1 cellular context compared by ENCODE assay signal in the genomic region with DNA sequence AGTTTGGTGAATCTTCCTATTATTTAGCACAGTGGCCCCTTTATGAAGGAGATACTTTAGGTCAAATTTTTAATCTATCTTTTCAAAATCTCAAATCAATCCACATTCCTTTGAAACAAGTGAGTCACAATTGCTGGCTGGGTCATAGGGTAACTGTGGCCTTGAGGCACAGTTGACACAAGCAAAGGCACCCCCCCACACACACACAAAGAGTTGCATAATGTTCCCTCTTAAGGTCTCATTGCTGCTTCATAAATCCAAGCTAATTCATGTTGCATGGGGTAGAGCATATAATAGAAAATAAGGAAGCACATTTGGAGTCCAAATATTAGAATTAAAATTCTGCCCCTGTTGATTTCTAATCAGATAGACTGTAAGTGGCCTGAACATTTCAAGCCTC.
TF ChIP-seq lines count a peak whose summit lies in the region.

No MANE protein-coding gene starts in this region.

TF ChIP-seq in HepG2, 621 proteins besides CTCF, POLR2A, EP300 and RAD21 (continued from another document and continues in another):
- peak; percentile 91 for TF ChIP-seq ZNF644 (CRISPR knock-in tag; IDR thresholded peaks at IDR 0.05; ENCODE audit: low read depth)
- 0 out of 2 replicates have a peak, but pooled peaks have one; percentile 47 for TF ChIP-seq FOXP4 (CRISPR knock-in tag; IDR thresholded peaks at IDR 0.05)
- peak; percentile 18; the same call in 1 of the 2 replicates for TF ChIP-seq ZNF652 (CRISPR knock-in tag; IDR thresholded peaks at IDR 0.05; ENCODE audit: borderline replicate concordance, low read depth)
- peak; percentile 86; the same call in 1 of the 2 replicates for TF ChIP-seq RXRA (CRISPR knock-in tag; IDR thresholded peaks at IDR 0.05)
- TF ChIP-seq EHMT2 (IDR thresholded peaks at IDR 0.05; ENCODE audit: borderline replicate concordance, low read depth, low read length), result no peak; the same call in 1 of the 2 replicates
- TF ChIP-seq, protein P1, sequence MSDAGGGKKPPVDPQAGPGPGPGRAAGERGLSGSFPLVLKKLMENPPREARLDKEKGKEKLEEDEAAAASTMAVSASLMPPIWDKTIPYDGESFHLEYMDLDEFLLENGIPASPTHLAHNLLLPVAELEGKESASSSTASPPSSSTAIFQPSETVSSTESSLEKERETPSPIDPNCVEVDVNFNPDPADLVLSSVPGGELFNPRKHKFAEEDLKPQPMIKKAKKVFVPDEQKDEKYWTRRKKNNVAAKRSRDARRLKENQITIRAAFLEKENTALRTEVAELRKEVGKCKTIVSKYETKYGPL (CRISPR knock-in tag; IDR thresholded peaks at IDR 0.05), result peak; percentile 95
- peak; percentile 63 for TF ChIP-seq MED1 (CRISPR knock-in tag; IDR thresholded peaks at IDR 0.05)
- TF ChIP-seq ARID5B (CRISPR knock-in tag; IDR thresholded peaks at IDR 0.05), result peak; percentile 90
- TF ChIP-seq GATAD2A (CRISPR knock-in tag; IDR thresholded peaks at IDR 0.05), result peak; percentile 88
- TF ChIP-seq SALL1 (CRISPR knock-in tag; IDR thresholded peaks at IDR 0.05), result peak; percentile 70
- no peak for TF ChIP-seq ZNF607 (CRISPR knock-in tag; IDR thresholded peaks at IDR 0.05; ENCODE audit: borderline replicate concordance)
- TF ChIP-seq SOX6 (IDR thresholded peaks at IDR 0.05), result no peak
- peak; percentile 80 for TF ChIP-seq SOX6 (CRISPR knock-in tag; IDR thresholded peaks at IDR 0.05)
- TF ChIP-seq BCL6 (CRISPR knock-in tag; IDR thresholded peaks at IDR 0.05), result peak; percentile 68
- TF ChIP-seq KAT8 (CRISPR knock-in tag; IDR thresholded peaks at IDR 0.05), result 0 out of 2 replicates have a peak, but pooled peaks have one; percentile 16
- TF ChIP-seq, protein P2, sequence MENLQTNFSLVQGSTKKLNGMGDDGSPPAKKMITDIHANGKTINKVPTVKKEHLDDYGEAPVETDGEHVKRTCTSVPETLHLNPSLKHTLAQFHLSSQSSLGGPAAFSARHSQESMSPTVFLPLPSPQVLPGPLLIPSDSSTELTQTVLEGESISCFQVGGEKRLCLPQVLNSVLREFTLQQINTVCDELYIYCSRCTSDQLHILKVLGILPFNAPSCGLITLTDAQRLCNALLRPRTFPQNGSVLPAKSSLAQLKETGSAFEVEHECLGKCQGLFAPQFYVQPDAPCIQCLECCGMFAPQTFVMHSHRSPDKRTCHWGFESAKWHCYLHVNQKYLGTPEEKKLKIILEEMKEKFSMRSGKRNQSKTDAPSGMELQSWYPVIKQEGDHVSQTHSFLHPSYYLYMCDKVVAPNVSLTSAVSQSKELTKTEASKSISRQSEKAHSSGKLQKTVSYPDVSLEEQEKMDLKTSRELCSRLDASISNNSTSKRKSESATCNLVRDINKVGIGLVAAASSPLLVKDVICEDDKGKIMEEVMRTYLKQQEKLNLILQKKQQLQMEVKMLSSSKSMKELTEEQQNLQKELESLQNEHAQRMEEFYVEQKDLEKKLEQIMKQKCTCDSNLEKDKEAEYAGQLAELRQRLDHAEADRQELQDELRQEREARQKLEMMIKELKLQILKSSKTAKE (CRISPR knock-in tag; IDR thresholded peaks at IDR 0.05; ENCODE audit: borderline replicate concordance), result peak; percentile 16; the same call in 1 of the 2 replicates
- 0 out of 2 replicates have a peak, but pooled peaks have one; percentile 33 for TF ChIP-seq ZBTB7B (CRISPR knock-in tag; IDR thresholded peaks at IDR 0.05)
- peak; percentile 94 for TF ChIP-seq FOSL2 (CRISPR knock-in tag; IDR thresholded peaks at IDR 0.05)
- TF ChIP-seq REL (CRISPR knock-in tag; conservative IDR thresholded peaks at IDR 0.05), result no peak
- TF ChIP-seq, protein P3, sequence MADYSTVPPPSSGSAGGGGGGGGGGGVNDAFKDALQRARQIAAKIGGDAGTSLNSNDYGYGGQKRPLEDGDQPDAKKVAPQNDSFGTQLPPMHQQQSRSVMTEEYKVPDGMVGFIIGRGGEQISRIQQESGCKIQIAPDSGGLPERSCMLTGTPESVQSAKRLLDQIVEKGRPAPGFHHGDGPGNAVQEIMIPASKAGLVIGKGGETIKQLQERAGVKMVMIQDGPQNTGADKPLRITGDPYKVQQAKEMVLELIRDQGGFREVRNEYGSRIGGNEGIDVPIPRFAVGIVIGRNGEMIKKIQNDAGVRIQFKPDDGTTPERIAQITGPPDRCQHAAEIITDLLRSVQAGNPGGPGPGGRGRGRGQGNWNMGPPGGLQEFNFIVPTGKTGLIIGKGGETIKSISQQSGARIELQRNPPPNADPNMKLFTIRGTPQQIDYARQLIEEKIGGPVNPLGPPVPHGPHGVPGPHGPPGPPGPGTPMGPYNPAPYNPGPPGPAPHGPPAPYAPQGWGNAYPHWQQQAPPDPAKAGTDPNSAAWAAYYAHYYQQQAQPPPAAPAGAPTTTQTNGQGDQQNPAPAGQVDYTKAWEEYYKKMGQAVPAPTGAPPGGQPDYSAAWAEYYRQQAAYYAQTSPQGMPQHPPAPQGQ (CRISPR knock-in tag; IDR thresholded peaks at IDR 0.05; ENCODE audit: borderline replicate concordance), result no peak
- TF ChIP-seq NCOA2 (CRISPR knock-in tag; IDR thresholded peaks at IDR 0.05), result peak; percentile 85
- no peak for TF ChIP-seq JUND (CRISPR knock-in tag; IDR thresholded peaks at IDR 0.05)
- peak; percentile 41; the same call in 1 of the 2 replicates for TF ChIP-seq SOX13 (IDR thresholded peaks at IDR 0.05)
- peak in 1 of 2 experiments; percentile 80; a peak in 2 of 4 replicates for TF ChIP-seq SOX13 (CRISPR knock-in tag; conservative IDR thresholded peaks at IDR 0.05 in 1 of 2, IDR thresholded peaks at IDR 0.05 in 1 of 2)
- TF ChIP-seq SOX5 (CRISPR knock-in tag; IDR thresholded peaks at IDR 0.05; ENCODE audit: borderline replicate concordance), result peak; percentile 79
- peak; percentile 99 for TF ChIP-seq ZNF740 (CRISPR knock-in tag; IDR thresholded peaks at IDR 0.05)
- no peak for TF ChIP-seq RELA (CRISPR knock-in tag; IDR thresholded peaks at IDR 0.05)
- TF ChIP-seq ERF (CRISPR knock-in tag; IDR thresholded peaks at IDR 0.05), result peak; percentile 64; the same call in 1 of the 2 replicates
- TF ChIP-seq ZNF3 (CRISPR knock-in tag; IDR thresholded peaks at IDR 0.05), result no peak
- peak; percentile 65; the same call in 1 of the 2 replicates for TF ChIP-seq TARDBP (CRISPR knock-in tag; IDR thresholded peaks at IDR 0.05)
- peak; percentile 68 for TF ChIP-seq TEAD3 (CRISPR knock-in tag; optimal IDR thresholded peaks at IDR 0.05; ENCODE audit: borderline replicate concordance)
- TF ChIP-seq SIX4 (CRISPR knock-in tag; IDR thresholded peaks at IDR 0.05), result 0 out of 2 replicates have a peak, but pooled peaks have one; percentile 32
- TF ChIP-seq TCF7 (IDR thresholded peaks at IDR 0.05; ENCODE audit: low read depth), result peak; percentile 57
- TF ChIP-seq FOXJ3 (CRISPR knock-in tag; IDR thresholded peaks at IDR 0.05; ENCODE audit: borderline replicate concordance), result 0 out of 2 replicates have a peak, but pooled peaks have one; percentile 13
- TF ChIP-seq ZNF556 (CRISPR knock-in tag; IDR thresholded peaks at IDR 0.05; ENCODE audit: borderline replicate concordance), result no peak
- peak; percentile 26; the same call in 1 of the 2 replicates for TF ChIP-seq NR2F2 (IDR thresholded peaks at IDR 0.05; ENCODE audit: borderline replicate concordance, low read depth)
- TF ChIP-seq HMG20A (CRISPR knock-in tag; IDR thresholded peaks at IDR 0.05; ENCODE audit: borderline replicate concordance), result peak; percentile 64; the same call in 1 of the 2 replicates
- TF ChIP-seq SP4 (CRISPR knock-in tag; IDR thresholded peaks at IDR 0.05), result no peak
- 0 out of 2 replicates have a peak, but pooled peaks have one; percentile 58 for TF ChIP-seq NFKBIZ (CRISPR knock-in tag; IDR thresholded peaks at IDR 0.05)
- TF ChIP-seq PAX8 (CRISPR knock-in tag; IDR thresholded peaks at IDR 0.05; ENCODE audit: borderline replicate concordance), result no peak
- TF ChIP-seq ZNF234 (CRISPR knock-in tag; conservative IDR thresholded peaks at IDR 0.05), result no peak
- peak; percentile 53 for TF ChIP-seq SAP130 (CRISPR knock-in tag; IDR thresholded peaks at IDR 0.05; ENCODE audit: low read depth)
- peak in 1 of 2 experiments; percentile 40; a peak in 1 of 4 replicates for TF ChIP-seq KLF16 (CRISPR knock-in tag; IDR thresholded peaks at IDR 0.05)
- TF ChIP-seq, protein P4, sequence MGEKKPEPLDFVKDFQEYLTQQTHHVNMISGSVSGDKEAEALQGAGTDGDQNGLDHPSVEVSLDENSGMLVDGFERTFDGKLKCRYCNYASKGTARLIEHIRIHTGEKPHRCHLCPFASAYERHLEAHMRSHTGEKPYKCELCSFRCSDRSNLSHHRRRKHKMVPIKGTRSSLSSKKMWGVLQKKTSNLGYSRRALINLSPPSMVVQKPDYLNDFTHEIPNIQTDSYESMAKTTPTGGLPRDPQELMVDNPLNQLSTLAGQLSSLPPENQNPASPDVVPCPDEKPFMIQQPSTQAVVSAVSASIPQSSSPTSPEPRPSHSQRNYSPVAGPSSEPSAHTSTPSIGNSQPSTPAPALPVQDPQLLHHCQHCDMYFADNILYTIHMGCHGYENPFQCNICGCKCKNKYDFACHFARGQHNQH (CRISPR knock-in tag; IDR thresholded peaks at IDR 0.05), result 0 out of 2 replicates have a peak, but pooled peaks have one; percentile 38
- TF ChIP-seq ZFP36L1 (CRISPR knock-in tag; IDR thresholded peaks at IDR 0.05), result no peak
- TF ChIP-seq ZNF329 (CRISPR knock-in tag; IDR thresholded peaks at IDR 0.05; ENCODE audit: low read depth), result no peak
- peak; percentile 60; the same call in 1 of the 2 replicates for TF ChIP-seq FOXO1 (CRISPR knock-in tag; IDR thresholded peaks at IDR 0.05)
- peak; percentile 42; the same call in 1 of the 2 replicates for TF ChIP-seq ATF3 (CRISPR knock-in tag; IDR thresholded peaks at IDR 0.05)
- TF ChIP-seq FOXA1 (IDR thresholded peaks at IDR 0.05), result no peak
- TF ChIP-seq FOXA1 (CRISPR knock-in tag; IDR thresholded peaks at IDR 0.05), result peak; percentile 89
- TF ChIP-seq ZSCAN22 (CRISPR knock-in tag; IDR thresholded peaks at IDR 0.05), result no peak
- TF ChIP-seq CENPT (CRISPR knock-in tag; IDR thresholded peaks at IDR 0.05; ENCODE audit: low read depth), result no peak
- peak; percentile 41; the same call in 1 of the 2 replicates for TF ChIP-seq TBX2 (CRISPR knock-in tag; IDR thresholded peaks at IDR 0.05; ENCODE audit: borderline replicate concordance)
- peak; percentile 63; the same call in 1 of the 2 replicates for TF ChIP-seq SMAD3 (CRISPR knock-in tag; IDR thresholded peaks at IDR 0.05)
- TF ChIP-seq ZNF331 (CRISPR knock-in tag; IDR thresholded peaks at IDR 0.05), result peak; percentile 58; the same call in 1 of the 2 replicates
- TF ChIP-seq JUN (CRISPR knock-in tag; IDR thresholded peaks at IDR 0.05), result peak; percentile 44; the same call in 1 of the 2 replicates
- peak; percentile 77 for TF ChIP-seq DPF2 (CRISPR knock-in tag; IDR thresholded peaks at IDR 0.05; ENCODE audit: borderline replicate concordance, low read depth)
- TF ChIP-seq FOSL1 (CRISPR knock-in tag; IDR thresholded peaks at IDR 0.05; ENCODE audit: borderline replicate concordance), result peak; percentile 71; the same call in 1 of the 2 replicates
- TF ChIP-seq ELF3 (CRISPR knock-in tag; IDR thresholded peaks at IDR 0.05), result peak; percentile 28; the same call in 1 of the 2 replicates
